6 cellular contexts compared by ENCODE assay signal in genomic region chr3:94195381-94195780, GRCh38.
"Had no signal": no experiment of that assay in that cellular context is flagged by ENCODE, and none has a peak within 500 bp of the region (broad histone marks: within the 10 kb centered on the region; RNA-seq: fewer than 3 reads in every experiment).

No MANE protein-coding gene starts in this region.

- DNase-seq: GM23248, GOT3, H7, HFFc6, IMR-90, KG1 had no signal
